ENCODE assay signal across 19 cellular contexts in genomic region chr4:8681391-8681790, GRCh38.
DNase-seq lines count a peak whose midpoint lies in the region; ATAC-seq and TF ChIP-seq lines count a peak whose summit lies in the region.
"Had no signal": no experiment of that assay in that cellular context is flagged by ENCODE, and none has a peak within 500 bp of the region (broad histone marks: within the 10 kb centered on the region; RNA-seq: fewer than 3 reads in every experiment).

No MANE protein-coding gene starts in this region.

- no peaks in the 10 kb centered on the region for H3K36me3 ChIP-seq in upper lobe of right lung
- H3K36me3 ChIP-seq: BLaER1 had no signal

- H3K9me3 Mint-ChIP-seq in nephron progenitor cell, result no peaks in the 10 kb centered on the region
- peaks cover 0 to 15% of the 10 kb centered on the region in 2 donors for H3K9me3 Mint-ChIP-seq in activated naive CD4-positive, alpha-beta T cell treated with anti-CD3 and anti-CD28 coated beads, Interleukin-2, amount 50 U/mL, for 72 hours
- H3K9me3 Mint-ChIP-seq: CD8-positive, alpha-beta T cell had no signal

- H3K4me1 Mint-ChIP-seq in nephron progenitor cell, result no peaks in the 10 kb centered on the region
- H3K4me1 Mint-ChIP-seq: B cell; CD4-positive, CD25-positive, alpha-beta regulatory T cell had no signal

- no peak overlapping the region for H3K4me3 Mint-ChIP-seq in nephron progenitor cell
- H3K4me3 Mint-ChIP-seq: B cell; CD4-positive, CD25-positive, alpha-beta regulatory T cell; CD8-positive, alpha-beta T cell had no signal

- H3K9me3 ChIP-seq in upper lobe of right lung, result no peaks in the 10 kb centered on the region
- H3K9me3 ChIP-seq: Caco-2 had no signal

- peak; percentile 58 for DNase-seq in activated effector memory CD4-positive, alpha-beta T cell treated with anti-CD3 and anti-CD28 coated beads, Interleukin-2, amount 50 U/mL, for 16 hours
- no peak for DNase-seq in activated effector memory CD4-positive, alpha-beta T cell treated with Interleukin-2 at 50 U/mL for 16 hours
- DNase-seq in coronary artery (ENCODE audit: low spot score) (peak; percentile 41), posterior vena cava (ENCODE audit: low spot score) (peak; percentile 40), upper lobe of right lung (peak; percentile 54), nephron progenitor cell (no peak)
- DNase-seq in activated naive CD4-positive, alpha-beta T cell treated with anti-CD3 and anti-CD28 coated beads, Interleukin-2, amount 50 U/mL, for 72 hours (ENCODE audit: low spot score in 2 of 2), result no peak
- DNase-seq: Caco-2; CD4-positive, CD25-positive, alpha-beta regulatory T cell; CD8-positive, alpha-beta T cell; DMS153; DND-41; GOT3 had no signal

- TF ChIP-seq CTCF in coronary artery (IDR thresholded peaks at IDR 0.05) (no peak), upper lobe of right lung (IDR thresholded peaks at IDR 0.05) (no peak), nephron progenitor cell (IDR thresholded peaks at IDR 0.05) (no peak)

- no peaks in the 10 kb centered on the region for H3K4me1 ChIP-seq in upper lobe of right lung
- H3K4me1 ChIP-seq: BLaER1, Caco-2 had no signal

- H3K27me3 ChIP-seq in upper lobe of right lung, result peaks cover 4% of the 10 kb centered on the region
- H3K27me3 ChIP-seq: BLaER1 had no signal

- no peaks in the 10 kb centered on the region for H3K36me3 Mint-ChIP-seq in nephron progenitor cell (ENCODE audit: low read depth)
- no peaks in the 10 kb centered on the region for H3K36me3 Mint-ChIP-seq in activated naive CD4-positive, alpha-beta T cell treated with anti-CD3 and anti-CD28 coated beads, Interleukin-2, amount 50 U/mL, for 72 hours
- H3K36me3 Mint-ChIP-seq: CD4-positive, CD25-positive, alpha-beta regulatory T cell; CD8-positive, alpha-beta T cell had no signal

- H3K27me3 Mint-ChIP-seq in nephron progenitor cell (ENCODE audit: low read depth, poor library complexity), result peaks cover 93% of the 10 kb centered on the region
- H3K27me3 Mint-ChIP-seq: B cell; CD4-positive, CD25-positive, alpha-beta regulatory T cell had no signal

- ATAC-seq in upper lobe of right lung, result no peak
- ATAC-seq in activated naive CD4-positive, alpha-beta T cell treated with anti-CD3 and anti-CD28 coated beads, Interleukin-2, amount 50 U/mL, for 72 hours, result no peak
- no peak for ATAC-seq in HG02642 (IDR thresholded peaks at IDR 0.05; ENCODE audit: poor library complexity, unreplicated experiment)
- ATAC-seq: CD8-positive, alpha-beta T cell; HCT116 had no signal

- intact Hi-C loops in posterior vena cava (cut with DNase I), result no loop called here
- intact Hi-C loops in upper lobe of right lung (cut with DNase I), result no loop called here

- H3K27ac ChIP-seq in coronary artery (no peak overlapping the region), upper lobe of right lung (no peak overlapping the region)
- H3K27ac ChIP-seq: 22Rv1, BLaER1, C4-2B had no signal

- H3K4me3 ChIP-seq in coronary artery, result no peak overlapping the region
- H3K4me3 ChIP-seq in upper lobe of right lung, result no peak overlapping the region
- H3K4me3 ChIP-seq: BLaER1 had no signal

- no peak overlapping the region for H3K27ac Mint-ChIP-seq in nephron progenitor cell
- no peak overlapping the region for H3K27ac Mint-ChIP-seq in activated naive CD4-positive, alpha-beta T cell treated with anti-CD3 and anti-CD28 coated beads, Interleukin-2, amount 50 U/mL, for 72 hours
- H3K27ac Mint-ChIP-seq: B cell; CD4-positive, CD25-positive, alpha-beta regulatory T cell; CD8-positive, alpha-beta T cell had no signal

Comparison
In these comparisons a context has a peak if more than half of its experiments do, and no peak if none do; other contexts are left out.
1. DNase-seq: peak in activated effector memory CD4-positive, alpha-beta T cell treated with anti-CD3 and anti-CD28 coated beads, Interleukin-2, amount 50 U/mL, for 16 hours (single experiment), coronary artery (single experiment), posterior vena cava (single experiment) and upper lobe of right lung (single experiment); none in activated effector memory CD4-positive, alpha-beta T cell treated with Interleukin-2 at 50 U/mL for 16 hours (single experiment), nephron progenitor cell (single experiment) and activated naive CD4-positive, alpha-beta T cell treated with anti-CD3 and anti-CD28 coated beads, Interleukin-2, amount 50 U/mL, for 72 hours (0 of 2).